9 cellular contexts compared by ENCODE assay signal in the genomic region with DNA sequence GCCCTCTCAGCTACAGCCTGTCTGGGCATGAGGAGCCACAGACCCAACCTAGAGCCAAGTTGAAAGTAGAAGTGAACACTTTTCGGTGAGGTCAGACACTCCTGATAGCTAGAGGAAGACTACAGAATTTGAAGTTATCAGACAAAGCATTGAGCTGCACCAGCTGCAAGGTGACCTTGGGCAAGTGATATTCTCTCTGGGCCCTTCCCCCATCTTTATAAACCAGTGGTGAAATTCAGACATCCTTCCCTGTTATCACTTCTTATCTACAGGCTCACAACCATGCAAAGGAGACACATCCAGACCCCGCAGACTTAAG. TPM values are rescaled to one million over a fixed set of nuclear protein-coding genes. Genes with fewer than 3 reads are reported as not detected.
DNase-seq lines count a peak whose midpoint lies in the region; ATAC-seq, FAIRE-seq and TF ChIP-seq lines count a peak whose summit lies in the region.
"Had no signal": no experiment of that assay in that cellular context is flagged by ENCODE, and none has a peak within 500 bp of the region (broad histone marks: within the 10 kb centered on the region; RNA-seq: fewer than 3 reads in every experiment).

No MANE protein-coding gene starts in this region.

- no peak overlapping the region for H2BK5ac ChIP-seq in neuronal stem cell (ENCODE audit: low read length)

- BruUV-seq in HCT116 (replicated peaks; lab: Mats Ljungman, UMichigan) (no TSS peak), GM12878 (replicated peaks; lab: Mats Ljungman, UMichigan) (no TSS peak)

- H3K4ac ChIP-seq in neuronal stem cell (ENCODE audit: low read length) = no peak overlapping the region

- H3K27ac ChIP-seq in HCT116 (ENCODE audit: low read depth, low read length) = no peak overlapping the region
- H3K27ac ChIP-seq in GM12878 (ENCODE audit: control insufficient read depth, insufficient read depth) = no peak overlapping the region
- H3K27ac ChIP-seq in neuronal stem cell (replicated peaks; ENCODE audit: low read length) = no peak overlapping the region
- no peak overlapping the region for H3K27ac ChIP-seq in suprapubic skin

- DNase-seq in HCT116 (ENCODE audit: low read depth, low spot score) (no peak), GM12878 (ENCODE audit: low read depth, low spot score) (no peak), neuronal stem cell (ENCODE audit: low spot score) (no peak), suprapubic skin (ENCODE audit: low spot score in 2 of 2) (no peak)
- DNase-seq: activated CD8-positive, alpha-beta memory T cell treated with anti-CD3 and anti-CD28 coated beads for 24 hours had no signal

- H3K4me2 ChIP-seq in HCT116 (ENCODE audit: low read length) = no peak overlapping the region
- H3K4me2 ChIP-seq in GM12878 (ENCODE audit: control insufficient read depth, insufficient read depth) = no peak overlapping the region
- H3K4me2 ChIP-seq in neuronal stem cell (ENCODE audit: insufficient read depth, low read length, poor library complexity, severe bottlenecking) = no peak overlapping the region

- peak; percentile 2; the same call in 1 of the 2 replicates for ATAC-seq in HCT116
- ATAC-seq in GM12878 = peak; percentile 28
- no peak for ATAC-seq in GM18517 (IDR thresholded peaks at IDR 0.05; ENCODE audit: unreplicated experiment)
- no peak for ATAC-seq in HG03439 (IDR thresholded peaks at IDR 0.05; ENCODE audit: unreplicated experiment)

- TF ChIP-seq RAD21 in HCT116 (IDR thresholded peaks at IDR 0.05; ENCODE audit: low read depth) (no peak), GM12878 (IDR thresholded peaks at IDR 0.05; ENCODE audit: insufficient read depth, low read depth, low read length) (no peak)

- H3K36me3 ChIP-seq in HCT116 (ENCODE audit: control insufficient read depth in 1 of 2, insufficient read depth in 2 of 2, low read length in 2 of 2) (peaks cover 2 to 4% of the 10 kb centered on the region in 2 experiments; a peak in 3 of 4 replicates), GM12878 (ENCODE audit: control insufficient read depth in 2 of 2, insufficient read depth in 2 of 2, low read length in 1 of 2) (peaks cover 5 to 14% of the 10 kb centered on the region in 2 experiments; a peak in 3 of 4 replicates), neuronal stem cell (replicated peaks in 1 of 2; ENCODE audit: control insufficient read depth in 2 of 2, insufficient read depth in 2 of 2, low read length in 2 of 2) (peaks cover 12 to 26% of the 10 kb centered on the region in 2 donors), suprapubic skin (peaks cover 28% of the 10 kb centered on the region)

- no peak overlapping the region for H2BK120ac ChIP-seq in neuronal stem cell (ENCODE audit: low read depth, low read length)

- no peaks in the 10 kb centered on the region for H3K9me3 ChIP-seq in HCT116 (ENCODE audit: control insufficient read depth in 1 of 2, insufficient read depth in 1 of 2, low read depth in 1 of 2, low read length in 2 of 2)
- no peaks in the 10 kb centered on the region for H3K9me3 ChIP-seq in GM12878 (replicated peaks; ENCODE audit: control insufficient read depth, insufficient read depth, low read length)
- H3K9me3 ChIP-seq in neuronal stem cell (replicated peaks in 1 of 2; ENCODE audit: control insufficient read depth in 2 of 2, insufficient read depth in 1 of 2, low read depth in 1 of 2, low read length in 2 of 2) = peaks cover 0 to 3% of the 10 kb centered on the region in 2 donors
- H3K9me3 ChIP-seq in suprapubic skin = no peaks in the 10 kb centered on the region

- no peak for TF ChIP-seq EP300 in GM12878 (IDR thresholded peaks at IDR 0.05; ENCODE audit: borderline replicate concordance in 1 of 2, control insufficient read depth in 1 of 2, low read depth in 2 of 2, low read length in 2 of 2)
- TF ChIP-seq EP300 in suprapubic skin (IDR thresholded peaks at IDR 0.05) = no peak

- H3K9me2 ChIP-seq in HCT116 (ENCODE audit: insufficient read depth) = no peaks in the 10 kb centered on the region

- H3K9ac ChIP-seq in HCT116 (ENCODE audit: low read length) = peak overlapping the region; percentile 18; the same call in 1 of the 2 replicates
- H3K9ac ChIP-seq in GM12878 (ENCODE audit: control insufficient read depth, insufficient read depth, low read length) = no peak overlapping the region
- H3K9ac ChIP-seq in neuronal stem cell (ENCODE audit: low read depth, low read length, poor library complexity) = no peak overlapping the region

- WGBS in GM12878 (ENCODE audit: insufficient coverage, insufficient replicate concordance, low lambda C conversion rate, missing lambda C conversion rate) = 94% methylated on average over 2 of the region's 2 CpGs
- no CpG with 5 or more reads among the region's 2 CpGs for WGBS in neuronal stem cell (ENCODE audit: extremely low coverage in 2 of 2, insufficient read length in 2 of 2, insufficient replicate concordance in 1 of 2), 2 donors
- WGBS in suprapubic skin = 73% methylated on average over 1 of the region's 2 CpGs

- CTCF ChIA-PET in HCT116 (lab: Charles Lee) (interaction anchor here (0.8 to 2.1 kb wide), 5 partner anchors 9 to 194 kb away, joined by 3 to 10 read pairs (median 6); partner anchors contain the start of gene POLR3H), GM12878 (lab: Yijun Ruan, JAX) (interaction anchor here (0.6 to 3.2 kb wide), 18 partner anchors 8 to 653 kb away, joined by 3 to 46 read pairs (median 6); partner anchors contain the start of genes PMM1, POLR3H and XRCC6)

- no peak overlapping the region for H2BK15ac ChIP-seq in neuronal stem cell (ENCODE audit: low read length)

- H3K4me3 ChIP-seq in HCT116 (replicated peaks in 1 of 2; ENCODE audit: low read depth in 1 of 2, low read length in 2 of 2) (no peak overlapping the region), GM12878 (no peak overlapping the region), neuronal stem cell (ENCODE audit: low read length in 2 of 2) (no peak overlapping the region), suprapubic skin (no peak overlapping the region)

- peak overlapping the region; percentile 4 for H3K23ac ChIP-seq in neuronal stem cell (ENCODE audit: low read depth, low read length, poor library complexity)

- FAIRE-seq in GM12878 (lab: Jason Lieb, UNC) = no peak
- FAIRE-seq: GM18507 had no signal

- in situ Hi-C loops in GM12878 (cut with MboI) = no loop called here

- no peak for TF ChIP-seq POLR2A in HCT116 (IDR thresholded peaks at IDR 0.05; ENCODE audit: borderline replicate concordance, extremely low read depth, insufficient read depth, insufficient read length)
- TF ChIP-seq POLR2A in GM12878 (IDR thresholded peaks at IDR 0.05; ENCODE audit: low read depth, low read length) = no peak
- TF ChIP-seq POLR2A in suprapubic skin (IDR thresholded peaks at IDR 0.05) = no peak

- H3K4me1 ChIP-seq in HCT116 (ENCODE audit: control insufficient read depth in 1 of 2, insufficient read depth in 2 of 2, low read length in 2 of 2) (peaks cover 0 to 11% of the 10 kb centered on the region in 2 experiments; a peak in 2 of 4 replicates), GM12878 (ENCODE audit: control insufficient read depth, insufficient read depth, low read length) (no peaks in the 10 kb centered on the region), neuronal stem cell (ENCODE audit: control insufficient read depth in 2 of 2, insufficient read depth in 1 of 2, low read depth in 1 of 2, low read length in 2 of 2) (peaks cover 0 to 7% of the 10 kb centered on the region in 2 donors), suprapubic skin (peaks cover 19% of the 10 kb centered on the region)

- peak overlapping the region; percentile 24 for H2AK5ac ChIP-seq in neuronal stem cell (ENCODE audit: low read depth, low read length)

- intact Hi-C loops in HCT116 (cut with micrococcal nuclease) (loop anchor here (1.0 to 5.0 kb wide), 3 partner anchors 45 to 195 kb away; no protein-coding TSS in a partner anchor), GM12878 (cut with micrococcal nuclease; ENCODE audit: unreplicated experiment) (loop anchor here (5.0 kb wide), 1 partner anchor 55 kb away; the partner anchor contains the start of gene POLR3H)

- TF ChIP-seq CTCF in HCT116 (IDR thresholded peaks at IDR 0.05 in 2 of 3, conservative IDR thresholded peaks at IDR 0.05 in 1 of 3; ENCODE audit: borderline replicate concordance in 1 of 3, insufficient read depth in 1 of 3, low read depth in 2 of 3, low read length in 2 of 3) (no peak), GM12878 (IDR thresholded peaks at IDR 0.05 in 2 of 3, conservative IDR thresholded peaks at IDR 0.05 in 1 of 3; ENCODE audit: control insufficient read depth in 2 of 3, extremely low read depth in 1 of 3, insufficient read depth in 1 of 3, low read depth in 3 of 3, low read length in 3 of 3) (no peak), suprapubic skin (IDR thresholded peaks at IDR 0.05) (no peak)

- no peaks in the 10 kb centered on the region for H3K27me3 ChIP-seq in HCT116 (ENCODE audit: insufficient read depth, low read length)
- H3K27me3 ChIP-seq in GM12878 (replicated peaks in 1 of 2; ENCODE audit: control insufficient read depth in 2 of 2, insufficient read depth in 2 of 2, low read length in 1 of 2) = no peaks in the 10 kb centered on the region
- no peaks in the 10 kb centered on the region for H3K27me3 ChIP-seq in neuronal stem cell (ENCODE audit: control insufficient read depth in 3 of 3, insufficient read depth in 3 of 3, low read depth in 1 of 3, low read length in 3 of 3)
- H3K27me3 ChIP-seq in suprapubic skin = no peaks in the 10 kb centered on the region

- RAD21 ChIA-PET in HCT116 (lab: Charles Lee; ENCODE audit: low non-redundant PET in 1 of 2, low total read pairs in 2 of 2, uncharacterized antibody in 2 of 2, unreplicated experiment in 2 of 2) = interaction anchor here in 1 of 2 experiments (0.7 kb wide), 1 partner anchor 44 kb away, joined by 3 read pairs; no protein-coding TSS in a partner anchor
- RAD21 ChIA-PET in GM12878 (lab: Charles Lee; ENCODE audit: unreplicated experiment) = interaction anchor here (0.7 to 2.3 kb wide), 6 partner anchors 9 to 194 kb away, joined by 3 to 11 read pairs (median 4); partner anchors contain the start of gene POLR3H

- POLR2A ChIA-PET in HCT116 (lab: Charles Lee) = interaction anchor here (0.6 kb wide), 1 partner anchor 32 kb away, joined by 4 read pairs; no protein-coding TSS in a partner anchor
- POLR2A ChIA-PET in GM12878 (lab: Charles Lee) = no interaction called here

- SMC1A ChIA-PET in GM12878 (lab: Charles Lee; ENCODE audit: uncharacterized antibody, unreplicated experiment) = interaction anchor here (1.0 to 2.6 kb wide), 4 partner anchors 8 to 193 kb away, joined by 4 to 9 read pairs (median 8); partner anchors contain the start of gene PMM1

- no peak overlapping the region for H2AFZ ChIP-seq in HCT116 (ENCODE audit: low read depth, low read length, poor library complexity, severe bottlenecking)
- no peak overlapping the region for H2AFZ ChIP-seq in GM12878 (ENCODE audit: control insufficient read depth, low read depth, low read length)
- H2AFZ ChIP-seq in neuronal stem cell (ENCODE audit: low read length) = no peak overlapping the region

- H3K79me2 ChIP-seq in HCT116 (ENCODE audit: insufficient read depth, low read length) (no peaks in the 10 kb centered on the region), GM12878 (ENCODE audit: control insufficient read depth, insufficient read depth, low read length) (no peaks in the 10 kb centered on the region)

- no peak overlapping the region for H2BK12ac ChIP-seq in neuronal stem cell (ENCODE audit: low read length)

- H4K8ac ChIP-seq in neuronal stem cell (ENCODE audit: low read depth, low read length) = no peak overlapping the region

- no peaks in the 10 kb centered on the region for H4K20me1 ChIP-seq in HCT116 (ENCODE audit: insufficient read depth)
- no peaks in the 10 kb centered on the region for H4K20me1 ChIP-seq in GM12878 (ENCODE audit: control insufficient read depth, insufficient read depth)

- no peaks in the 10 kb centered on the region for H3K79me1 ChIP-seq in neuronal stem cell (ENCODE audit: low read depth, low read length)

- no peak overlapping the region for H3K14ac ChIP-seq in neuronal stem cell (ENCODE audit: low read length)

- peak overlapping the region; percentile 56 for H4K91ac ChIP-seq in neuronal stem cell (ENCODE audit: low read depth, low read length, poor library complexity)

- no peak overlapping the region for H3K18ac ChIP-seq in neuronal stem cell (ENCODE audit: low read length)

RNA-seq across cellular contexts. Expression of gene PMM1, which starts 8.0 kb away (rescaled TPM):
- total RNA-seq in HCT116 (2021; ENCODE audit: unreplicated experiment) (31.7 TPM), GM12878 (2014; rRNA removed) (10.2 and 11.1 TPM in 2 replicates), GM12878 (2014; rRNA removed; fragmentation: Illumina TruSeq; extraction: Trizol) (8.1 and 8.2 TPM in 2 replicates), GM12878 (2021) (17.7 and 18.3 TPM in 2 replicates), suprapubic skin (10 to 100 TPM; 35.7 to 48.5 (median 40.8) TPM)
- 47.8 and 51.4 TPM in 2 replicates for polyA plus RNA-seq in HCT116 (2012)
- 9.0 and 9.7 TPM in 2 replicates for total RNA-seq in GM12878 (2013; cell fraction: nucleolus; rRNA removed)
- polyA plus RNA-seq in GM12878 (2011; ENCODE audit: low read depth) = 16.7 TPM
- polyA plus RNA-seq in GM12878 (2011; rRNA removed) (26.4 and 32.2 TPM in 2 replicates), GM12878 (2014; fragmentation: Illumina TruSeq; extraction: Trizol) (6.2 and 12.2 TPM in 2 replicates), GM12878 (2014; fragmentation: Nextera tagmentation; extraction: Ambion mirVana) (10 to 100 TPM; 10.5 to 16.1 TPM), GM12878 (2014; rRNA removed) (22.3 and 22.6 TPM in 2 replicates), GM12878 (2016; fragmentation: Nextera tagmentation; extraction: Ambion mirVana) (10 to 100 TPM; 20.5 to 22.7 TPM)
- polyA plus RNA-seq in GM12878 (2011; cell fraction: cytosol; rRNA removed) = 51.7 and 57.1 TPM in 2 replicates
- 47.0 and 51.2 TPM in 2 replicates for polyA plus RNA-seq in GM12878 (2011; cell fraction: nucleus; rRNA removed)
- 28.2 and 29.7 TPM in 2 replicates for polyA plus RNA-seq in GM12878 (2012)
- polyA minus RNA-seq in GM12878 (2011; rRNA and poly(A)+ RNA removed) = 12.6 and 26.4 TPM in 2 replicates
- polyA minus RNA-seq in GM12878 (2011; cell fraction: cytosol; rRNA and poly(A)+ RNA removed) = 7.5 and 16.2 TPM in 2 replicates
- 10.6 and 15.4 TPM in 2 replicates for polyA minus RNA-seq in GM12878 (2011; cell fraction: nucleus; rRNA and poly(A)+ RNA removed)
- 13.7 TPM for polyA plus RNA-seq in neuronal stem cell (2013, experiment 1 of 2)
- polyA plus RNA-seq in neuronal stem cell (2013, experiment 2 of 2) = 12.6 TPM

RNA-seq across cellular contexts. Expression of gene DESI1, which starts 23.2 kb away (rescaled TPM):
- total RNA-seq in HCT116 (2021; ENCODE audit: unreplicated experiment) (40.8 TPM), GM12878 (2014; rRNA removed) (30.8 and 31.2 TPM in 2 replicates), GM12878 (2014; rRNA removed; fragmentation: Illumina TruSeq; extraction: Trizol) (32.8 and 37.1 TPM in 2 replicates), GM12878 (2021) (48.2 and 51.7 TPM in 2 replicates), suprapubic skin (10 to 100 TPM; 25.6 to 32.9 (median 27.9) TPM)
- 13.1 and 19.5 TPM in 2 replicates for polyA plus RNA-seq in HCT116 (2012)
- 45.5 and 55.8 TPM in 2 replicates for total RNA-seq in GM12878 (2013; cell fraction: nucleolus; rRNA removed)
- polyA plus RNA-seq in GM12878 (2011; ENCODE audit: low read depth) = 13.5 TPM
- polyA plus RNA-seq in GM12878 (2011; rRNA removed) (29.4 and 33.7 TPM in 2 replicates), GM12878 (2014; fragmentation: Illumina TruSeq; extraction: Trizol) (48.1 and 51.7 TPM in 2 replicates), GM12878 (2014; fragmentation: Nextera tagmentation; extraction: Ambion mirVana) (10 to 100 TPM in 1 of 2 experiments, 1 to 10 TPM in 1; 8.0 to 17.2 TPM), GM12878 (2014; rRNA removed) (44.0 and 46.4 TPM in 2 replicates), GM12878 (2016; fragmentation: Nextera tagmentation; extraction: Ambion mirVana) (10 to 100 TPM; 76.3 to 76.8 TPM)
- polyA plus RNA-seq in GM12878 (2011; cell fraction: cytosol; rRNA removed) = 35.2 and 38.2 TPM in 2 replicates
- polyA plus RNA-seq in GM12878 (2011; cell fraction: nucleus; rRNA removed) = 59.5 and 65.2 TPM in 2 replicates
- polyA plus RNA-seq in GM12878 (2012) = 22.4 and 22.5 TPM in 2 replicates
- 34.8 and 40.6 TPM in 2 replicates for polyA minus RNA-seq in GM12878 (2011; rRNA and poly(A)+ RNA removed)
- 11.0 and 15.1 TPM in 2 replicates for polyA minus RNA-seq in GM12878 (2011; cell fraction: cytosol; rRNA and poly(A)+ RNA removed)
- 17.3 and 32.5 TPM in 2 replicates for polyA minus RNA-seq in GM12878 (2011; cell fraction: nucleus; rRNA and poly(A)+ RNA removed)
- polyA plus RNA-seq in neuronal stem cell (2013, experiment 1 of 2) = 23.6 TPM
- polyA plus RNA-seq in neuronal stem cell (2013, experiment 2 of 2) = 24.6 TPM

RNA-seq across cellular contexts. Expression of gene XRCC6, which starts 23.5 kb away (rescaled TPM):
- total RNA-seq in HCT116 (2021; ENCODE audit: unreplicated experiment) (588 TPM), GM12878 (2014; rRNA removed) (360 and 389 TPM in 2 replicates), GM12878 (2014; rRNA removed; fragmentation: Illumina TruSeq; extraction: Trizol) (370 and 398 TPM in 2 replicates), GM12878 (2021) (331 and 336 TPM in 2 replicates), suprapubic skin (100 to 1,000 TPM; 131 to 194 (median 182) TPM)
- polyA plus RNA-seq in HCT116 (2012) = 439 and 562 TPM in 2 replicates
- total RNA-seq in GM12878 (2013; cell fraction: nucleolus; rRNA removed) = 96.7 and 104 TPM in 2 replicates
- polyA plus RNA-seq in GM12878 (2011; ENCODE audit: low read depth) = 212 TPM
- polyA plus RNA-seq in GM12878 (2011; rRNA removed) (212 and 219 TPM in 2 replicates), GM12878 (2014; fragmentation: Illumina TruSeq; extraction: Trizol) (443 and 471 TPM in 2 replicates), GM12878 (2014; fragmentation: Nextera tagmentation; extraction: Ambion mirVana) (100 to 1,000 TPM; 186 to 334 TPM), GM12878 (2014; rRNA removed) (327 and 336 TPM in 2 replicates), GM12878 (2016; fragmentation: Nextera tagmentation; extraction: Ambion mirVana) (100 to 1,000 TPM; 683 to 718 TPM)
- 181 and 199 TPM in 2 replicates for polyA plus RNA-seq in GM12878 (2011; cell fraction: cytosol; rRNA removed)
- polyA plus RNA-seq in GM12878 (2011; cell fraction: nucleus; rRNA removed) = 88.3 and 142 TPM in 2 replicates
- 229 and 278 TPM in 2 replicates for polyA plus RNA-seq in GM12878 (2012)
- 120 and 121 TPM in 2 replicates for polyA minus RNA-seq in GM12878 (2011; rRNA and poly(A)+ RNA removed)
- 46.4 and 59.8 TPM in 2 replicates for polyA minus RNA-seq in GM12878 (2011; cell fraction: cytosol; rRNA and poly(A)+ RNA removed)
- 14.6 and 23.8 TPM in 2 replicates for polyA minus RNA-seq in GM12878 (2011; cell fraction: nucleus; rRNA and poly(A)+ RNA removed)
- 314 TPM for polyA plus RNA-seq in neuronal stem cell (2013, experiment 1 of 2)
- 306 TPM for polyA plus RNA-seq in neuronal stem cell (2013, experiment 2 of 2)

RNA-seq across cellular contexts. Expression of gene CSDC2, which starts 36.8 kb away (rescaled TPM):
- 0.22 TPM for total RNA-seq in HCT116 (2021; ENCODE audit: unreplicated experiment)
- polyA plus RNA-seq in HCT116 (2012) = 0.15 and 0.17 TPM in 2 replicates
- not detected in 2 replicates for total RNA-seq in GM12878 (2013; cell fraction: nucleolus; rRNA removed)
- not detected in 2 replicates for total RNA-seq in GM12878 (2014; rRNA removed)
- total RNA-seq in GM12878 (2014; rRNA removed; fragmentation: Illumina TruSeq; extraction: Trizol) = not detected in 2 replicates
- total RNA-seq in GM12878 (2021) = 0.08 and 0.13 TPM in 2 replicates
- not detected for polyA plus RNA-seq in GM12878 (2011; ENCODE audit: low read depth)
- polyA plus RNA-seq in GM12878 (2011; rRNA removed) = not detected in 2 replicates
- not detected in 2 replicates for polyA plus RNA-seq in GM12878 (2011; cell fraction: cytosol; rRNA removed)
- not detected in 2 replicates for polyA plus RNA-seq in GM12878 (2011; cell fraction: nucleus; rRNA removed)
- polyA plus RNA-seq in GM12878 (2012) = not detected in 2 replicates
- polyA plus RNA-seq in GM12878 (2014; fragmentation: Illumina TruSeq; extraction: Trizol) = not detected in 2 replicates
- not detected for polyA plus RNA-seq in GM12878 (2014; fragmentation: Nextera tagmentation; extraction: Ambion mirVana)
- not detected in 2 replicates for polyA plus RNA-seq in GM12878 (2014; rRNA removed)
- polyA plus RNA-seq in GM12878 (2016; fragmentation: Nextera tagmentation; extraction: Ambion mirVana) = not detected
- polyA minus RNA-seq in GM12878 (2011; rRNA and poly(A)+ RNA removed) = not detected in 2 replicates
- polyA minus RNA-seq in GM12878 (2011; cell fraction: cytosol; rRNA and poly(A)+ RNA removed) = not detected in 2 replicates
- not detected in 2 replicates for polyA minus RNA-seq in GM12878 (2011; cell fraction: nucleus; rRNA and poly(A)+ RNA removed)
- 1.4 TPM for polyA plus RNA-seq in neuronal stem cell (2013, experiment 1 of 2)
- polyA plus RNA-seq in neuronal stem cell (2013, experiment 2 of 2) = 1.4 TPM
- 1 to 10 TPM in 2 of 4 donors, under 1 TPM in 2; 0.40 to 2.6 (median 0.82) TPM for total RNA-seq in suprapubic skin
- total RNA-seq: RPMI7951 had no signal

RNA-seq across cellular contexts. Expression of gene POLR3H, which starts 53.3 kb away (rescaled TPM):
- total RNA-seq in HCT116 (2021; ENCODE audit: unreplicated experiment) (62.1 TPM), GM12878 (2014; rRNA removed) (10.0 and 12.2 TPM in 2 replicates), GM12878 (2014; rRNA removed; fragmentation: Illumina TruSeq; extraction: Trizol) (14.4 and 17.4 TPM in 2 replicates), GM12878 (2021) (36.6 and 40.9 TPM in 2 replicates), suprapubic skin (10 to 100 TPM; 18.5 to 32.7 (median 23.5) TPM)
- 30.7 and 31.8 TPM in 2 replicates for polyA plus RNA-seq in HCT116 (2012)
- 25.4 and 28.9 TPM in 2 replicates for total RNA-seq in GM12878 (2013; cell fraction: nucleolus; rRNA removed)
- 5.4 TPM for polyA plus RNA-seq in GM12878 (2011; ENCODE audit: low read depth)
- polyA plus RNA-seq in GM12878 (2011; rRNA removed) (15.7 and 29.8 TPM in 2 replicates), GM12878 (2014; fragmentation: Illumina TruSeq; extraction: Trizol) (12.3 and 26.2 TPM in 2 replicates), GM12878 (2014; fragmentation: Nextera tagmentation; extraction: Ambion mirVana) (1 to 10 TPM; 3.5 to 5.8 TPM), GM12878 (2014; rRNA removed) (23.1 and 26.0 TPM in 2 replicates), GM12878 (2016; fragmentation: Nextera tagmentation; extraction: Ambion mirVana) (10 to 100 TPM; 58.7 to 62.7 TPM)
- 41.0 and 42.2 TPM in 2 replicates for polyA plus RNA-seq in GM12878 (2011; cell fraction: cytosol; rRNA removed)
- polyA plus RNA-seq in GM12878 (2011; cell fraction: nucleus; rRNA removed) = 23.0 and 31.0 TPM in 2 replicates
- polyA plus RNA-seq in GM12878 (2012) = 14.0 and 14.6 TPM in 2 replicates
- polyA minus RNA-seq in GM12878 (2011; rRNA and poly(A)+ RNA removed) = 23.0 and 37.8 TPM in 2 replicates
- polyA minus RNA-seq in GM12878 (2011; cell fraction: cytosol; rRNA and poly(A)+ RNA removed) = 6.1 and 9.0 TPM in 2 replicates
- 12.0 and 23.2 TPM in 2 replicates for polyA minus RNA-seq in GM12878 (2011; cell fraction: nucleus; rRNA and poly(A)+ RNA removed)
- polyA plus RNA-seq in neuronal stem cell (2013, experiment 1 of 2) = 16.8 TPM
- 16.3 TPM for polyA plus RNA-seq in neuronal stem cell (2013, experiment 2 of 2)

Comparison
In these comparisons a context has a peak if more than half of its experiments do, and no peak if none do; other contexts are left out.
1. ATAC-seq: peak in HCT116 (single experiment) and GM12878 (single experiment); none in GM18517 (single experiment) and HG03439 (single experiment).